ENCODE assay signal across 1 cellular context in the genomic region with DNA sequence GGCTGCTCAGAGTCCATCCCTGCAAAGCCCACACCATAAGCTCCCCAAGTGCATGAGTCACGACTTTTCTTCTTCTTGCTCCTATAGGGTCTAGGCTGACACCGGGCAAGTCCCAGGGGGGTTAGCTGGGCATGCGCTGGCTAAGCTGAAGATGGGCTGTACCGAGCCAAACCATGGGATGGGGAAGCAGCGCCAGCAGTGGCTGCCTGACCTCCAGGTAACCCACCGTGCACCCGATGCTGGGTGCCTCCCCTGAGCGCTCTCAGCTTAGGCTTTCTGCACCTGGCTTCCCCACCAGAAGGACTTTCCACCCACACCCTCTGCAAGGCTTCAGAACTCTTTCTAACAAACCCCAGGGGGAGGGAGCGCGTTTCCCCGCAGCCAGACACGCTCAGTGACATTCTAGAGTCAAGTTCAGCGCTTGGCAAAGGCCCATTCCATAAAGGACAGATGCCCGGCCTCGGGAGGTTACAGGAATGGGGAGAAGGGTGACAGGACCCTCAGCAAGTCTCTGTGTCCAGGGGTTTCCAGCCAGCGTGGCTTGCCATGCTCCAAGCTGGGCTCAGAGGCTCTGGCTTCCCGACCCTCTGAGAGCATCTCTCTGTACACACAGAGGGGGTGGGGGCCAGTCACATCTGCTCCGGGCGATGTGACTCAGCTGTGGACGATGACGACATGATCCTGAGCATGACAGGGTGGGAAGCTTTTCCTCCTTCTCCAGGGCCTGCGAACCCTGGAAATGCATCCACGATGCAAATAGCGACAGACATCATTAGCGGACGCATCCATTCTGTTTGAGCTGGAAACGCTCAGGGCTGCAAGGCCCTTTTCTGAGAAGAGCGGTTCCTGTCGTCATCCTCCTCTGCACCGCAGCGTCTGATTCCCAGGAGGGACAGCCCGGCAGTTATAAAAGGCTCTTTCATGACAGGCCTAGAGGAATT.
A peak's percentile ranks its signal among the peaks of the same experiment; 100 is the strongest.
TF ChIP-seq lines count a peak whose summit lies in the region.

No MANE protein-coding gene starts in this region.

TF ChIP-seq in neural cell, 6 proteins besides CTCF, POLR2A, EP300 and RAD21 (continued from another document):
- TF ChIP-seq, protein P1, sequence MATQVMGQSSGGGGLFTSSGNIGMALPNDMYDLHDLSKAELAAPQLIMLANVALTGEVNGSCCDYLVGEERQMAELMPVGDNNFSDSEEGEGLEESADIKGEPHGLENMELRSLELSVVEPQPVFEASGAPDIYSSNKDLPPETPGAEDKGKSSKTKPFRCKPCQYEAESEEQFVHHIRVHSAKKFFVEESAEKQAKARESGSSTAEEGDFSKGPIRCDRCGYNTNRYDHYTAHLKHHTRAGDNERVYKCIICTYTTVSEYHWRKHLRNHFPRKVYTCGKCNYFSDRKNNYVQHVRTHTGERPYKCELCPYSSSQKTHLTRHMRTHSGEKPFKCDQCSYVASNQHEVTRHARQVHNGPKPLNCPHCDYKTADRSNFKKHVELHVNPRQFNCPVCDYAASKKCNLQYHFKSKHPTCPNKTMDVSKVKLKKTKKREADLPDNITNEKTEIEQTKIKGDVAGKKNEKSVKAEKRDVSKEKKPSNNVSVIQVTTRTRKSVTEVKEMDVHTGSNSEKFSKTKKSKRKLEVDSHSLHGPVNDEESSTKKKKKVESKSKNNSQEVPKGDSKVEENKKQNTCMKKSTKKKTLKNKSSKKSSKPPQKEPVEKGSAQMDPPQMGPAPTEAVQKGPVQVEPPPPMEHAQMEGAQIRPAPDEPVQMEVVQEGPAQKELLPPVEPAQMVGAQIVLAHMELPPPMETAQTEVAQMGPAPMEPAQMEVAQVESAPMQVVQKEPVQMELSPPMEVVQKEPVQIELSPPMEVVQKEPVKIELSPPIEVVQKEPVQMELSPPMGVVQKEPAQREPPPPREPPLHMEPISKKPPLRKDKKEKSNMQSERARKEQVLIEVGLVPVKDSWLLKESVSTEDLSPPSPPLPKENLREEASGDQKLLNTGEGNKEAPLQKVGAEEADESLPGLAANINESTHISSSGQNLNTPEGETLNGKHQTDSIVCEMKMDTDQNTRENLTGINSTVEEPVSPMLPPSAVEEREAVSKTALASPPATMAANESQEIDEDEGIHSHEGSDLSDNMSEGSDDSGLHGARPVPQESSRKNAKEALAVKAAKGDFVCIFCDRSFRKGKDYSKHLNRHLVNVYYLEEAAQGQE (IDR thresholded peaks at IDR 0.05; ENCODE audit: borderline replicate concordance), result peak; percentile 92
